ENCODE assay signal across 21 cellular contexts in genomic region chr12:168201-168600, GRCh38. TPM values are rescaled to one million over a fixed set of nuclear protein-coding genes. Genes with fewer than 3 reads are reported as not detected.
DNase-seq lines count a peak whose midpoint lies in the region; FAIRE-seq and TF ChIP-seq lines count a peak whose summit lies in the region.
"Had no signal": no experiment of that assay in that cellular context is flagged by ENCODE, and none has a peak within 500 bp of the region (broad histone marks: within the 10 kb centered on the region; RNA-seq: fewer than 3 reads in every experiment).

No MANE protein-coding gene starts in this region.

- DNase-seq in NCI-H82 (lab: John Stamatoyannopoulos, UW) (peak; percentile 17), NCI-H82 treated with DMSO at 0.1 percent for 48 hours (lab: John Stamatoyannopoulos, UW; ENCODE audit: unreplicated experiment) (no peak), NCI-H524 (lab: John Stamatoyannopoulos, UW) (peak; percentile 48 to 80), glutamatergic neuron (no peak), small intestine (peak; percentile 74), G401 (ENCODE audit: low spot score) (no peak), SHP77 treated with DMSO at 0.1 percent for 48 hours (lab: John Stamatoyannopoulos, UW) (no peak)
- no peak for DNase-seq in activated naive CD4-positive, alpha-beta T cell treated with Interleukin-2 at 50 U/mL for 16 hours
- DNase-seq: CD4-positive, alpha-beta T cell; COR-L47; DMS79; HCEC 1CT; NCI-H1092 treated with DMSO at 0.1 percent for 48 hours; NCI-H146; NCI-H2029 treated with DMSO at 0.1 percent for 48 hours; NCI-H446 treated with DMSO at 0.1 percent for 48 hours; OCI-M1 had no signal

- peak overlapping the region; percentile 22 for H3K27ac Mint-ChIP-seq in glutamatergic neuron (ENCODE audit: unreplicated experiment)
- H3K27ac Mint-ChIP-seq: B cell; CD4-positive, alpha-beta T cell had no signal

- no peaks in the 10 kb centered on the region for H3K9me3 ChIP-seq in small intestine (ENCODE audit: control insufficient read depth, low read depth)

- 39 to 74% (median 57%) methylated on average over 8 of the region's 8 CpGs for WGBS in small intestine, 3 donors

- in situ Hi-C loops in G401 (cut with HindIII; ENCODE audit: low sequenced_read_pairs): no loop called here

- H3K4me3 Mint-ChIP-seq in glutamatergic neuron (ENCODE audit: unreplicated experiment): no peak overlapping the region
- H3K4me3 Mint-ChIP-seq: B cell; CD4-positive, alpha-beta T cell had no signal

- peaks cover 5% of the 10 kb centered on the region for H3K36me3 Mint-ChIP-seq in glutamatergic neuron (ENCODE audit: unreplicated experiment)

- H3K27me3 Mint-ChIP-seq in glutamatergic neuron (ENCODE audit: unreplicated experiment): peaks cover 22% of the 10 kb centered on the region

- peaks cover 72% of the 10 kb centered on the region for H3K4me1 Mint-ChIP-seq in glutamatergic neuron (ENCODE audit: low read depth, unreplicated experiment)
- H3K4me1 Mint-ChIP-seq: B cell had no signal

- FAIRE-seq in small intestine (lab: Jason Lieb, UNC): no peak
- FAIRE-seq: HepG2 had no signal

- TF ChIP-seq CTCF in glutamatergic neuron (IDR thresholded peaks at IDR 0.05; ENCODE audit: partially characterized antibody, unreplicated experiment): no peak

- peaks cover 10% of the 10 kb centered on the region for H3K9me3 Mint-ChIP-seq in glutamatergic neuron (ENCODE audit: unreplicated experiment)
- H3K9me3 Mint-ChIP-seq: CD4-positive, alpha-beta T cell had no signal

- H3K27ac ChIP-seq in small intestine (ENCODE audit: low read depth in 1 of 2, low read length in 1 of 2): no peak overlapping the region
- H3K27ac ChIP-seq: HL-60 had no signal

- H3K27me3 ChIP-seq in small intestine (ENCODE audit: control insufficient read depth in 2 of 2, insufficient read depth in 2 of 2, low read length in 2 of 2): no peaks in the 10 kb centered on the region

- H3K4me1 ChIP-seq in small intestine (ENCODE audit: control insufficient read depth in 2 of 2, insufficient read depth in 1 of 2, low read depth in 1 of 2, low read length in 1 of 2): peaks cover 0 to 8% of the 10 kb centered on the region in 2 donors

- no peak overlapping the region for H3K4me3 ChIP-seq in small intestine (ENCODE audit: low read depth in 1 of 2, low read length in 2 of 2)

- H3K36me3 ChIP-seq in small intestine (ENCODE audit: control insufficient read depth in 2 of 2, insufficient read depth in 2 of 2, low read length in 2 of 2): no peaks in the 10 kb centered on the region

RNA-seq across cellular contexts. Expression of gene SLC6A12, which starts 45.8 kb away (rescaled TPM):
- 0.64 TPM for total RNA-seq in glutamatergic neuron (ENCODE audit: unreplicated experiment)
- 1 to 10 TPM in 2 of 3 donors, under 1 TPM in 1; 0.48 to 9.4 (median 3.0) TPM for polyA plus RNA-seq in small intestine
- not detected in 2 replicates for total RNA-seq in G401 (2014; rRNA removed; shearing (Covaris generic))
- total RNA-seq: B cell; CD4-positive, alpha-beta T cell; HT-29 had no signal

Comparison
In these comparisons a context has a peak if more than half of its experiments do, and no peak if none do; other contexts are left out.
1. DNase-seq: peak in NCI-H82 (single experiment), NCI-H524 (2 of 2) and small intestine (single experiment); none in NCI-H82 treated with DMSO at 0.1 percent for 48 hours (single experiment), glutamatergic neuron (single experiment), G401 (single experiment), SHP77 treated with DMSO at 0.1 percent for 48 hours (single experiment) and activated naive CD4-positive, alpha-beta T cell treated with Interleukin-2 at 50 U/mL for 16 hours (single experiment).